Comparison of ENCODE assay signal across 16 cellular contexts in the genomic region with DNA sequence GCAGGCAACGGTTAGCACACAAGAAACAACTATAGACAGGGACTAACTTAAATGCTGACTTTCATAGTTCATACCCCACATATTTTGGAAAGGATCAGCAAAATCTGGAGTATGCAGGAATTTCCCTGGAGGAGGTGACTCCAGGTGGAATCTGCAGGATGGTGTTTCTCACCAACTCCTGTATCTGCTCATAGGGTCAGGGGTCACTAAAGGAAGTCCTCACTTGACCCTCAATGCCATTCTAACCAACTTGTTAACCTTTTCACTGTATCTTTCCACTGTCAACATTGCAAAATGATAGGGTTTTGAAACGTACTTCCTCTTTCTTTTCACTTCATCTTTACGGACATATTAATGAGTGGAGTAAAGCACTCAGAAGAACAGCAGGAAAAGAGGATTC.
A peak's percentile ranks its signal among the peaks of the same experiment; 100 is the strongest.
DNase-seq lines count a peak whose midpoint lies in the region; ATAC-seq and TF ChIP-seq lines count a peak whose summit lies in the region.
"Had no signal": no experiment of that assay in that cellular context is flagged by ENCODE, and none has a peak within 500 bp of the region (broad histone marks: within the 10 kb centered on the region; RNA-seq: fewer than 3 reads in every experiment).

No MANE protein-coding gene starts in this region.

- H3K27ac Mint-ChIP-seq in activated B cell treated with CpG ODN at 0.5 μM for 24 hours, result peak overlapping the region; percentile 54

- H3K27me3 Mint-ChIP-seq in activated B cell treated with CpG ODN at 0.5 μM for 24 hours, result no peaks in the 10 kb centered on the region

- DNase-seq in DMS153 (lab: John Stamatoyannopoulos, UW) (peak; percentile 27), DMS153 treated with DMSO at 0.1 percent for 48 hours (lab: John Stamatoyannopoulos, UW; ENCODE audit: unreplicated experiment) (no peak), MV-4-11 (lab: John Stamatoyannopoulos, UW) (peak; percentile 94), activated B cell treated with CpG ODN at 0.5 μM for 24 hours (no peak), trophoblast cell (peak; percentile 72 to 94), NCI-H1105 treated with DMSO at 0.1 percent for 48 hours (lab: John Stamatoyannopoulos, UW) (no peak), H4 (ENCODE audit: low spot score) (no peak)
- DNase-seq in effector CD8-positive, alpha-beta T cell (lab: John Stamatoyannopoulos, UW), result no peak
- DNase-seq: activated CD4-positive, alpha-beta T cell treated with anti-CD3 and anti-CD28 coated beads for 48 hours; left ventricle myocardium superior; NCI-H2171; right cardiac atrium; stimulated activated CD4-positive, alpha-beta T cell treated with anti-CD3 and anti-CD28 coated beads, Interleukin-4, amount 100 ng/mL, for 1 hour had no signal

- no peak overlapping the region for H3K27ac ChIP-seq in trophoblast cell (ENCODE audit: low read depth, low read length)
- H3K27ac ChIP-seq: 22Rv1 had no signal

- H3K27me3 ChIP-seq in trophoblast cell (ENCODE audit: insufficient read depth, low read length), result no peaks in the 10 kb centered on the region

- no peak for ATAC-seq in activated B cell treated with CpG ODN at 0.5 μM for 24 hours (ENCODE audit: low read depth)
- ATAC-seq: HCT116, left ventricle myocardium superior, right cardiac atrium, SK-N-SH treated with all-trans-retinoic acid at 6 μM for 48 hours had no signal

- no peak overlapping the region for H2BK5ac ChIP-seq in trophoblast cell (ENCODE audit: low read depth, low read length, poor library complexity)

- H3K4me1 ChIP-seq in trophoblast cell (ENCODE audit: control insufficient read depth in 1 of 2, insufficient read depth in 2 of 2, low read length in 2 of 2), result peaks cover 0 to 6% of the 10 kb centered on the region in 2 experiments

- no peaks in the 10 kb centered on the region for H3K36me3 ChIP-seq in trophoblast cell (ENCODE audit: control insufficient read depth in 1 of 2, insufficient read depth in 2 of 2, low read length in 2 of 2)

- no peak overlapping the region for H2AK5ac ChIP-seq in trophoblast cell (ENCODE audit: low read length)

- H3K14ac ChIP-seq in trophoblast cell (ENCODE audit: low read length), result no peak overlapping the region

- no peak overlapping the region for H3K4ac ChIP-seq in trophoblast cell (ENCODE audit: low read depth, low read length)

- H2BK120ac ChIP-seq in trophoblast cell (ENCODE audit: insufficient read depth, low read length, poor library complexity), result no peak overlapping the region

- H3K79me2 ChIP-seq in trophoblast cell (ENCODE audit: control insufficient read depth, insufficient read depth, low read length, poor library complexity), result no peaks in the 10 kb centered on the region

- H2AFZ ChIP-seq in trophoblast cell (ENCODE audit: insufficient read depth, low read length, poor library complexity), result no peak overlapping the region

- no peak overlapping the region for H3K23ac ChIP-seq in trophoblast cell (ENCODE audit: low read length)

- no peak overlapping the region for H3K9ac ChIP-seq in trophoblast cell (ENCODE audit: low read length)

- intact Hi-C loops in activated B cell treated with CpG ODN at 0.5 μM for 24 hours (cut with micrococcal nuclease), result loop anchor here (1.0 to 5.0 kb wide), 5 partner anchors 14 to 328 kb away; partner anchors contain the start of gene CXCR4

- no peak overlapping the region for H2BK12ac ChIP-seq in trophoblast cell (ENCODE audit: low read length)

- no peak overlapping the region for H4K8ac ChIP-seq in trophoblast cell (ENCODE audit: low read depth, low read length)

- CTCF ChIA-PET in activated B cell treated with CpG ODN at 0.5 μM for 24 hours (lab: Charles Lee), result no interaction called here

- POLR2A ChIA-PET in activated B cell treated with CpG ODN at 0.5 μM for 24 hours (lab: Charles Lee), result no interaction called here

- TF ChIP-seq CTCF in activated B cell treated with CpG ODN at 0.5 μM for 24 hours (IDR thresholded peaks at IDR 0.05), result no peak

- no CpG with 5 or more reads among the region's 3 CpGs for WGBS in trophoblast cell (ENCODE audit: extremely low coverage, insufficient coverage, insufficient read length)

- peak overlapping the region; percentile 33 for H3K4me3 Mint-ChIP-seq in activated B cell treated with CpG ODN at 0.5 μM for 24 hours

- no peak overlapping the region for H3K18ac ChIP-seq in trophoblast cell (ENCODE audit: low read length)

- H3K4me2 ChIP-seq in trophoblast cell (ENCODE audit: low read length), result no peak overlapping the region

- H3K36me3 Mint-ChIP-seq in activated B cell treated with CpG ODN at 0.5 μM for 24 hours (ENCODE audit: low read depth), result no peaks in the 10 kb centered on the region

- no peaks in the 10 kb centered on the region for H3K9me3 Mint-ChIP-seq in activated B cell treated with CpG ODN at 0.5 μM for 24 hours

- H4K91ac ChIP-seq in trophoblast cell (ENCODE audit: low read depth, low read length), result no peak overlapping the region

- peaks cover 59% of the 10 kb centered on the region for H3K4me1 Mint-ChIP-seq in activated B cell treated with CpG ODN at 0.5 μM for 24 hours

- H4K12ac ChIP-seq in trophoblast cell (ENCODE audit: low read depth, low read length), result no peak overlapping the region

- no peaks in the 10 kb centered on the region for H3K79me1 ChIP-seq in trophoblast cell (ENCODE audit: low read length)

- H3K9me3 ChIP-seq in trophoblast cell (ENCODE audit: insufficient read depth, low read depth, low read length), result no peaks in the 10 kb centered on the region

- no peak overlapping the region for H3K4me3 ChIP-seq in trophoblast cell (ENCODE audit: low read depth, low read length)

Comparison
In these comparisons a context has a peak if more than half of its experiments do, and no peak if none do; other contexts are left out.
1. DNase-seq: peak in DMS153 (single experiment), MV-4-11 (single experiment) and trophoblast cell (2 of 2); none in DMS153 treated with DMSO at 0.1 percent for 48 hours (single experiment), activated B cell treated with CpG ODN at 0.5 μM for 24 hours (single experiment), NCI-H1105 treated with DMSO at 0.1 percent for 48 hours (single experiment), effector CD8-positive, alpha-beta T cell (single experiment) and H4 (single experiment).